Comparison of ENCODE assay signal across 17 cellular contexts in genomic region chr3:131735544-131735943, GRCh38.
"Had no signal": no experiment of that assay in that cellular context is flagged by ENCODE, and none has a peak within 500 bp of the region (broad histone marks: within the 10 kb centered on the region; RNA-seq: fewer than 3 reads in every experiment).

No MANE protein-coding gene starts in this region.

- H3K27ac Mint-ChIP-seq: immature natural killer cell, memory B cell, mesothelial cell of epicardium, natural killer cell had no signal

- H3K9me3 ChIP-seq: esophagus squamous epithelium, left lung, lower lobe of right lung, right atrium auricular region had no signal

- H3K9me3 Mint-ChIP-seq: memory B cell, mesothelial cell of epicardium, neural crest cell had no signal

- DNase-seq: dermis blood vessel endothelial cell; esophagus squamous epithelium; foreskin keratinocyte; immature natural killer cell; left lung; lower lobe of right lung; natural killer cell; small intestine; stimulated activated CD4-positive, alpha-beta T cell treated with anti-CD3 and anti-CD28 coated beads, Interleukin-2, amount 100 ng/mL, for 48 hours; stimulated activated naive CD4-positive, alpha-beta T cell treated with Interleukin-2 at 50 U/mL for 16 hours; trophoblast cell had no signal

- H3K27ac ChIP-seq: esophagus squamous epithelium, foreskin keratinocyte, left lung, lower lobe of right lung, right atrium auricular region had no signal

- H3K27me3 ChIP-seq: esophagus squamous epithelium, foreskin keratinocyte, right atrium auricular region had no signal

- ATAC-seq: foreskin keratinocyte, left lung, lower lobe of right lung, natural killer cell had no signal

- H3K4me1 ChIP-seq: esophagus squamous epithelium, foreskin keratinocyte, left lung, lower lobe of right lung had no signal

- H3K36me3 ChIP-seq: esophagus squamous epithelium, left lung, lower lobe of right lung, right atrium auricular region had no signal

- H3K4me3 Mint-ChIP-seq: immature natural killer cell, memory B cell, mesothelial cell of epicardium, natural killer cell, neural crest cell had no signal

- H3K4me3 ChIP-seq: esophagus squamous epithelium, left lung, lower lobe of right lung, right atrium auricular region had no signal

- H3K4me1 Mint-ChIP-seq: immature natural killer cell, memory B cell, mesothelial cell of epicardium, natural killer cell, neural crest cell had no signal

- H3K36me3 Mint-ChIP-seq: immature natural killer cell, memory B cell, mesothelial cell of epicardium, natural killer cell had no signal

- FAIRE-seq: keratinocyte, small intestine, urothelium cell line had no signal
